In genomic region chr22:50463188-50463900, GRCh38 we compare ENCODE assay signal across 1 cellular context.
TF ChIP-seq lines count a peak whose summit lies in the region.

No MANE protein-coding gene starts in this region.

TF ChIP-seq in HepG2, 621 proteins besides CTCF, POLR2A, EP300 and RAD21:
- TF ChIP-seq TFDP2 (CRISPR knock-in tag; IDR thresholded peaks at IDR 0.05) (no peak), AGO2 (optimal IDR thresholded peaks at IDR 0.05; ENCODE audit: low read depth, low read length) (peak; percentile 55)
